Comparison of ENCODE assay signal across 8 cellular contexts in the genomic region with DNA sequence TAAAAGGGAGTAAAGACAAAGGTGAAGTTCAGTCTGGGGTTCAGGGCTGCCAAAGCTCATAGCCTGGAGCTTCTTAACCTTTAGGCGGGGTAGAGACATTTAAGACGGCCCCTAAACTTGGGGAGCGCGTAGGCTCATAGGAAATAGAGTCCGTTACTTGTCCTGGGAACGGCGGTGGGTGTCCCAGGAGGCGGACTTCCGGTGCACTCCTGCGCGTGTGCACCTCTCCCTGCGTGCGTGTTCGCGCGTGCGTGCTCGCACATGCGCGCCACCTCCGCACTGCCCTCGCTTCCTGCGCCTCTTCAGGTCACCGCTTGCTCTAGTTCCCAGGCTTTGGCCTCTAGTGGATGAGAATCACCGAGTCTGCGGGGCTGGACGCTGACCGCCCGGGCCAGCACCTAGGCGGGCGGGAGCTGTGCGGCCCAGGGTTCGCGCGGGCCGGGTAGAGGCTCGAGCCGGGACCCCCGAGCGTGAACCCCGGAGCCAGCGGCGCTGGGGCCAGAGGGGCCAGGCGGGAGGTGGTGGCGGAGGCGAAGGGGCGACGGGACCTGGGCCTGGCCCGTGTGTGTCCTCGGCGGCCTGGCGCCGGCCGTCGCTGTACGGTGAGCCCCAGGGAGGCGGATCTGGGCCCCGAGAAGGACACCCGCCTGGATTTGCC. TPM values are rescaled to one million over a fixed set of nuclear protein-coding genes. Genes with fewer than 3 reads are reported as not detected.
DNase-seq lines count a peak whose midpoint lies in the region; ATAC-seq and TF ChIP-seq lines count a peak whose summit lies in the region.
"Not testable (repeated sequence)": the region's sequence is repeated elsewhere in the genome, so short reads cannot be mapped to it uniquely, and the experiment has no call there.

No MANE protein-coding gene starts in this region.

- peaks cover 0 to 17% of the 10 kb centered on the region in 2 donors for H3K36me3 ChIP-seq in left lung

- H3K27me3 ChIP-seq in left lung = not testable (repeated sequence)

- DNase-seq in CD14-positive monocyte (ENCODE audit: low spot score) (peak; percentile 66), NCI-H748 treated with DMSO at 0.1 percent for 48 hours (lab: John Stamatoyannopoulos, UW) (peak; percentile 29), left lung (peak; percentile 87 to 95)
- peak; percentile 47 to 71 for DNase-seq in activated CD4-positive, alpha-beta T cell treated with anti-CD3 and anti-CD28 coated beads, Interleukin-2, amount 50 U/mL, for 24 hours (ENCODE audit: low read depth in 1 of 2, low spot score in 1 of 2)
- peak; percentile 84 for DNase-seq in stimulated activated CD4-positive, alpha-beta T cell treated with anti-CD3 and anti-CD28 coated beads, Interleukin-1b, Interleukin-23, amount 100 ng/mL, for 48 hours

- H3K27me3 Mint-ChIP-seq in CD14-positive monocyte (ENCODE audit: low read depth in 3 of 3); dendritic cell treated with granulocyte-macrophage colony-stimulating factor and Interleukin-4, amounts not matched to agents 40 ng/mL and 50 ng/mL, for 4 days: not testable (repeated sequence)

- intact Hi-C loops in CD14-positive monocyte (cut with micrococcal nuclease); dendritic cell treated with granulocyte-macrophage colony-stimulating factor and Interleukin-4, amounts not matched to agents 40 ng/mL and 50 ng/mL, for 4 days (cut with micrococcal nuclease); left lung (cut with DNase I): not testable (repeated sequence)

- peak overlapping the region; percentile 82 for H3K4me3 ChIP-seq in left lung

- H3K27ac Mint-ChIP-seq in CD14-positive monocyte = peak overlapping the region; percentile 80 to 98 (median 96)
- peak overlapping the region; percentile 94 for H3K27ac Mint-ChIP-seq in dendritic cell treated with granulocyte-macrophage colony-stimulating factor and Interleukin-4, amounts not matched to agents 40 ng/mL and 50 ng/mL, for 4 days

- not testable (repeated sequence) for TF ChIP-seq CTCF in CD14-positive monocyte (IDR thresholded peaks at IDR 0.05); left lung (IDR thresholded peaks at IDR 0.05)

- peak overlapping the region; percentile 98 to 99 for H3K4me3 Mint-ChIP-seq in CD14-positive monocyte
- H3K4me3 Mint-ChIP-seq in dendritic cell treated with granulocyte-macrophage colony-stimulating factor and Interleukin-4, amounts not matched to agents 40 ng/mL and 50 ng/mL, for 4 days = peak overlapping the region; percentile 99

- H3K27ac ChIP-seq in left lung = peak overlapping the region; percentile 87 to 91

- peaks cover 14 to 17% of the 10 kb centered on the region in 2 donors for H3K36me3 Mint-ChIP-seq in CD14-positive monocyte
- H3K36me3 Mint-ChIP-seq in dendritic cell treated with granulocyte-macrophage colony-stimulating factor and Interleukin-4, amounts not matched to agents 40 ng/mL and 50 ng/mL, for 4 days (ENCODE audit: low read depth) = peaks cover 29% of the 10 kb centered on the region

- not testable (repeated sequence) for H3K9me3 ChIP-seq in left lung

- not testable (repeated sequence) for H3K9me3 Mint-ChIP-seq in CD14-positive monocyte; dendritic cell treated with granulocyte-macrophage colony-stimulating factor and Interleukin-4, amounts not matched to agents 40 ng/mL and 50 ng/mL, for 4 days

- H3K4me1 Mint-ChIP-seq in CD14-positive monocyte = peaks cover 11% of the 10 kb centered on the region
- H3K4me1 Mint-ChIP-seq in dendritic cell treated with granulocyte-macrophage colony-stimulating factor and Interleukin-4, amounts not matched to agents 40 ng/mL and 50 ng/mL, for 4 days (ENCODE audit: low read depth) = not testable (repeated sequence)

- peaks cover 0 to 13% of the 10 kb centered on the region in 2 donors for H3K4me1 ChIP-seq in left lung

- peak; percentile 99 for ATAC-seq in GM19372 (IDR thresholded peaks at IDR 0.05; ENCODE audit: low read depth, unreplicated experiment)
- ATAC-seq in HG03469 (IDR thresholded peaks at IDR 0.05; ENCODE audit: unreplicated experiment) = peak; percentile 99
- ATAC-seq in left lung = peak; percentile 100

RNA-seq across cellular contexts. Expression of a gene that starts 45.7 kb away (rescaled TPM):
- 1 to 10 TPM; 3.4 to 5.1 TPM for polyA plus RNA-seq in CD14-positive monocyte
- total RNA-seq in left lung = 10 to 100 TPM; 28.8 to 36.4 TPM

RNA-seq across cellular contexts. Expression of a gene that starts 51.2 kb away (rescaled TPM):
- polyA plus RNA-seq in CD14-positive monocyte = under 1 TPM; 0.17 to 0.31 TPM
- 1 to 10 TPM; 2.4 to 9.7 TPM for total RNA-seq in left lung

Comparison
In these comparisons a context has a peak if more than half of its experiments do, and no peak if none do; other contexts are left out.
1. Peak in every context shown above with its lines: DNase-seq, ATAC-seq, H3K4me3 ChIP-seq and H3K27ac ChIP-seq.
2. DNase-seq: peak in every context shown above with its lines; median percentile 91 in left lung; 84 in stimulated activated CD4-positive, alpha-beta T cell treated with anti-CD3 and anti-CD28 coated beads, Interleukin-1b, Interleukin-23, amount 100 ng/mL, for 48 hours; 66 in CD14-positive monocyte; 59 in activated CD4-positive, alpha-beta T cell treated with anti-CD3 and anti-CD28 coated beads, Interleukin-2, amount 50 U/mL, for 24 hours; 29 in NCI-H748 treated with DMSO at 0.1 percent for 48 hours.